18 cellular contexts compared by ENCODE assay signal in the genomic region with DNA sequence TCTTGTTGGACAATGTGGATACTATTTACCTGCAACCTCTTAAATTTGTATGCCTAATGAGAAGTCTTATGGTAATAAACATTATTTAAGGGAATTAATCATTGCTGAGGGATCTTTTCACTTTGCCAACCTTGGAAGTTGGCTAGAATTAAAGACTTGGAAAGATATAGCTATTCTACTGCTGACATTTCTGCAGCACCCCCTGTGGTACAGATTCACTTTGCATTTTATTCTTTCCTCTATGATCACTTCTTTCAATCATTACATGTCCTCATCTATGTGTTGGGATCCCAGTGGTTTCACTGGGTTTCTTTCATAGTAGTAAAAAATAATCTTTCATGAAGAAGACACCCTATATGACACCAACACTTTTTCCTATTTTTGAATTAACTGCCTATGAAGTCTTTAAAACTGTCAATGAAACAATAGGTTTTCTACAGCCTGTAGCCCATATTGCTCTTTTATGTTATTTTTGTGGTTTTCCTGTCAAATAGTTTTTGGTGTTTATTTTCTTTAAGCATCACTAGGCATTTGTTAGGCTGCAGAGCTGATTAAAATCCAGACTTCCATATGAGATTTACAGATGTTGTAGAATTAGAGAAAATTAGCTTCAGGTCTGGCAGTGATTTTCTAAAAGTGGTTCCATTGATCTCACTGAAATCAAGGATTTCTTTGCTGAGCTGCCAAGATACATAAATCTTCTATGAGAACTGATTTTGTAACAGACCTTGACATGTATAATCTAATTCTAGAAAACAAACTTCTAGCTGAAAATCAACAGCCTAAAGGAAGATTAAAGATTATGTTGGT.
DNase-seq lines count a peak whose midpoint lies in the region; TF ChIP-seq lines count a peak whose summit lies in the region.
"Had no signal": no experiment of that assay in that cellular context is flagged by ENCODE, and none has a peak within 500 bp of the region (broad histone marks: within the 10 kb centered on the region; RNA-seq: fewer than 3 reads in every experiment).

No MANE protein-coding gene starts in this region.

- H3F3A ChIP-seq in MM.1S (ENCODE audit: insufficient read depth, low read length) = no peaks in the 10 kb centered on the region

- H3K36me3 Mint-ChIP-seq in chondrocyte (ENCODE audit: low read depth) = no peaks in the 10 kb centered on the region
- H3K36me3 Mint-ChIP-seq in nephron (ENCODE audit: low read depth) = peaks cover 5% of the 10 kb centered on the region
- H3K36me3 Mint-ChIP-seq: IgD-negative memory B cell had no signal

- no peaks in the 10 kb centered on the region for H3K27me3 ChIP-seq in MM.1S (replicated peaks; ENCODE audit: insufficient read depth, low read length)
- H3K27me3 ChIP-seq: SJCRH30 had no signal

- no peak overlapping the region for H3K4me3 ChIP-seq in AG10803 (ENCODE audit: low read length)
- no peak overlapping the region for H3K4me3 ChIP-seq in MM.1S (ENCODE audit: low read length)
- H3K4me3 ChIP-seq: HAP-1, lower lobe of right lung, SJCRH30 had no signal

- H3K9me2 ChIP-seq in MM.1S (replicated peaks; ENCODE audit: insufficient read depth, low read length) = no peaks in the 10 kb centered on the region

- H3K4me1 Mint-ChIP-seq in chondrocyte (ENCODE audit: low read depth) = peaks cover 18% of the 10 kb centered on the region
- peaks cover 8% of the 10 kb centered on the region for H3K4me1 Mint-ChIP-seq in nephron
- H3K4me1 Mint-ChIP-seq: IgD-negative memory B cell had no signal

- no peaks in the 10 kb centered on the region for H3K79me2 ChIP-seq in MM.1S (ENCODE audit: low read length)

- peaks cover 5% of the 10 kb centered on the region; the same call in 1 of the 2 replicates for H3K4me1 ChIP-seq in MM.1S (ENCODE audit: low read length)
- H3K4me1 ChIP-seq: lower lobe of right lung, SJCRH30 had no signal

- no peaks in the 10 kb centered on the region for H3K9me3 Mint-ChIP-seq in chondrocyte (ENCODE audit: low read depth)
- H3K9me3 Mint-ChIP-seq in nephron = no peaks in the 10 kb centered on the region
- H3K9me3 Mint-ChIP-seq: IgD-negative memory B cell had no signal

- no peaks in the 10 kb centered on the region for H3K9me3 ChIP-seq in MM.1S (replicated peaks; ENCODE audit: insufficient read depth, low read length)
- H3K9me3 ChIP-seq: HAP-1, lower lobe of right lung, SJCRH30 had no signal

- H3K4me3 Mint-ChIP-seq in chondrocyte (ENCODE audit: unreplicated experiment) = no peak overlapping the region
- no peak overlapping the region for H3K4me3 Mint-ChIP-seq in nephron
- H3K4me3 Mint-ChIP-seq: activated CD8-positive, alpha-beta T cell treated with anti-CD3 and anti-CD28 coated beads for 36 hours; IgD-negative memory B cell had no signal

- H3K27ac ChIP-seq in MM.1S (ENCODE audit: low read length) = no peak overlapping the region
- H3K27ac ChIP-seq: lower lobe of right lung, SJCRH30 had no signal

- no peak overlapping the region for H2AFZ ChIP-seq in MM.1S (ENCODE audit: low read length)

- H4K20me1 ChIP-seq in MM.1S (ENCODE audit: insufficient read depth, low read length) = no peaks in the 10 kb centered on the region

- no peak overlapping the region for H3K9ac ChIP-seq in MM.1S (ENCODE audit: low read length)

- TF ChIP-seq CTCF in AG10803 (conservative IDR thresholded peaks at IDR 0.05; ENCODE audit: low read length) = peak; percentile 18; the same call in 1 of the 2 replicates
- peak; percentile 18 for TF ChIP-seq CTCF in MM.1S (IDR thresholded peaks at IDR 0.05; ENCODE audit: low read length)
- TF ChIP-seq CTCF in chondrocyte (IDR thresholded peaks at IDR 0.05) = peak; percentile 57
- TF ChIP-seq CTCF in nephron (IDR thresholded peaks at IDR 0.05; ENCODE audit: unreplicated experiment in 3 of 3) = no peak

- DNase-seq in AG10803 (ENCODE audit: low read depth) = no peak
- DNase-seq in MM.1S = no peak
- no peak for DNase-seq in chondrocyte (ENCODE audit: low spot score)
- no peak for DNase-seq in 8988T
- DNase-seq in HK-2 (ENCODE audit: unreplicated experiment) = no peak
- DNase-seq in CD1c-positive myeloid dendritic cell (ENCODE audit: extremely low spot score) = no peak
- no peak for DNase-seq in activated CD4-positive, alpha-beta T cell treated with anti-CD3 and anti-CD28 coated beads, Interleukin-2, amount 50 U/mL, for 48 hours
- DNase-seq: activated CD8-positive, alpha-beta T cell treated with anti-CD3 and anti-CD28 coated beads for 36 hours; amniotic stem cell; DND-41; lower lobe of right lung; NCI-H1436; SJCRH30; stimulated activated CD4-positive, alpha-beta T cell treated with anti-CD3 and anti-CD28 coated beads, Interleukin-4, amount 100 ng/mL, for 24 hours; trophoblast cell had no signal

- H3K27ac Mint-ChIP-seq in chondrocyte (ENCODE audit: unreplicated experiment) (no peak overlapping the region), nephron (peak overlapping the region; percentile 20 to 57 (median 23))
- H3K27ac Mint-ChIP-seq: activated CD8-positive, alpha-beta T cell treated with anti-CD3 and anti-CD28 coated beads for 36 hours; IgD-negative memory B cell had no signal

- H3K36me3 ChIP-seq in MM.1S (replicated peaks; ENCODE audit: insufficient read depth, low read length) = no peaks in the 10 kb centered on the region
- H3K36me3 ChIP-seq: HAP-1, lower lobe of right lung, SJCRH30 had no signal

- H3K4me2 ChIP-seq in MM.1S (ENCODE audit: low read depth, low read length) = no peak overlapping the region

- H3K27me3 Mint-ChIP-seq in chondrocyte (ENCODE audit: low read depth) (no peaks in the 10 kb centered on the region), nephron (ENCODE audit: low read depth) (no peaks in the 10 kb centered on the region)
- H3K27me3 Mint-ChIP-seq: activated CD8-positive, alpha-beta T cell treated with anti-CD3 and anti-CD28 coated beads for 36 hours; IgD-negative memory B cell had no signal

Comparison
In these comparisons a context has a peak if more than half of its experiments do, and no peak if none do; other contexts are left out.
1. CTCF ChIP-seq: peak in AG10803 (single experiment), MM.1S (single experiment) and chondrocyte (single experiment); none in nephron (0 of 3).